Comparison of ENCODE assay signal across 9 cellular contexts in the genomic region with DNA sequence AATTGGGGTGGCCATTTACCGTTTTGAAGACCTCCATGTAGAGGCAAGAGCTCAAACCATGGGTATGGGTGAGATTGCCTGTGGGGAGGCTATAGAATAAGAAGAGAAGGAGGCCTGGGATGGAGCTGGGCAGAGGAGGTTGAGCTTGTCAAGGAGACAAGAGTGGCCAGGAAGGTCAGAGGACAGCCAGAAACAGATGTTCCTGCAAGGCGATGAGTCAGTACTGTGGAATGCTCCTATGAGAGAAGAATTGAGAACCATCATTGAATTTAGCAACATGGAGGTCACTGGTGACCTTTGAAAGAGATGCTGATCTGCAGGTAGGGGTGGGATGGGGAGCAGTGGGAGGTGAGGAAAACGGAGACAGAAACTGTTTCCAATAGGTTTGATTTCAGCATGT. TPM values are rescaled to one million over a fixed set of nuclear protein-coding genes. Genes with fewer than 3 reads are reported as not detected.
A peak's percentile ranks its signal among the peaks of the same experiment; 100 is the strongest.
DNase-seq lines count a peak whose midpoint lies in the region; ATAC-seq, FAIRE-seq and TF ChIP-seq lines count a peak whose summit lies in the region.
"Had no signal": no experiment of that assay in that cellular context is flagged by ENCODE, and none has a peak within 500 bp of the region (broad histone marks: within the 10 kb centered on the region; RNA-seq: fewer than 3 reads in every experiment).

No MANE protein-coding gene starts in this region.

- 46% methylated on average over 3 of the region's 3 CpGs for WGBS in HUES64
- 10% methylated on average over 3 of the region's 3 CpGs for WGBS in K562 (ENCODE audit: insufficient coverage, low coverage, missing lambda C conversion rate)
- WGBS in lung, 2 donors = 80 to 82% methylated on average over 3 of the region's 3 CpGs
- 81 to 90% methylated on average over 3 of the region's 3 CpGs for WGBS in upper lobe of left lung, 2 donors
- 70% methylated on average over 3 of the region's 3 CpGs for WGBS in esophagus muscularis mucosa

- no peak for TF ChIP-seq CTCF in K562 (IDR thresholded peaks at IDR 0.05 in 2 of 3, conservative IDR thresholded peaks at IDR 0.05 in 1 of 3; ENCODE audit: insufficient read depth in 2 of 3, low read depth in 1 of 3, low read length in 3 of 3)
- TF ChIP-seq CTCF in lung (IDR thresholded peaks at IDR 0.05; ENCODE audit: control extremely low read depth, extremely low read depth) = no peak
- TF ChIP-seq CTCF in upper lobe of left lung (IDR thresholded peaks at IDR 0.05) = no peak
- no peak for TF ChIP-seq CTCF in esophagus muscularis mucosa (IDR thresholded peaks at IDR 0.05)

- H3K4me1 ChIP-seq in BLaER1 (peaks cover 51% of the 10 kb centered on the region), HUES64 (ENCODE audit: insufficient read depth, low read length) (peaks cover 62% of the 10 kb centered on the region), K562 (replicated peaks in 1 of 2; ENCODE audit: control insufficient read depth in 2 of 2, insufficient read depth in 2 of 2, low read length in 2 of 2) (peaks cover 6 to 38% of the 10 kb centered on the region in 2 experiments; a peak in 4 of 5 replicates), lung (ENCODE audit: control insufficient read depth in 2 of 2, insufficient read depth in 2 of 2, low read length in 2 of 2) (peaks cover 7 to 40% of the 10 kb centered on the region in 2 donors), upper lobe of left lung (peaks cover 59 to 72% (median 63%) of the 10 kb centered on the region in 4 donors), esophagus muscularis mucosa (peaks cover 61 to 80% (median 62%) of the 10 kb centered on the region in 4 donors)

- peaks cover 85% of the 10 kb centered on the region for H3K79me2 ChIP-seq in K562 (ENCODE audit: control insufficient read depth, insufficient read depth, low read length)

- POLR2A ChIA-PET in K562 (lab: Yijun Ruan, JAX) = interaction anchor here (0.6 to 1.3 kb wide), 2 partner anchors 12 to 226 kb away, joined by 4 to 5 read pairs; no protein-coding TSS in a partner anchor

- H3K36me3 ChIP-seq in BLaER1 (no peaks in the 10 kb centered on the region), HUES64 (ENCODE audit: insufficient read depth, low read length) (no peaks in the 10 kb centered on the region), K562 (ENCODE audit: control insufficient read depth, insufficient read depth, low read length) (no peaks in the 10 kb centered on the region; the same call in 2 of the 3 replicates), lung (ENCODE audit: control insufficient read depth in 2 of 2, insufficient read depth in 2 of 2, low read length in 2 of 2) (no peaks in the 10 kb centered on the region), upper lobe of left lung (no peaks in the 10 kb centered on the region), esophagus muscularis mucosa (no peaks in the 10 kb centered on the region)

- peak; percentile 85 for FAIRE-seq in K562 (lab: Jason Lieb, UNC)

- H3K4me2 ChIP-seq in BLaER1 (peak overlapping the region; percentile 95), K562 (ENCODE audit: insufficient read depth, low read length) (peak overlapping the region; percentile 35)

- H3K27ac ChIP-seq in BLaER1 = no peak overlapping the region
- H3K27ac ChIP-seq in HUES64 (ENCODE audit: low read depth, low read length) = peak overlapping the region; percentile 50; the same call in 1 of the 2 replicates
- H3K27ac ChIP-seq in K562 (ENCODE audit: extremely low read depth, low read depth, low read length) = no peak overlapping the region
- peak overlapping the region; percentile 26 to 74 for H3K27ac ChIP-seq in lung (ENCODE audit: low read depth in 1 of 2, low read length in 1 of 2)
- H3K27ac ChIP-seq in upper lobe of left lung = peak overlapping the region in 1 of 4 donors; percentile 26
- H3K27ac ChIP-seq in esophagus muscularis mucosa (replicated peaks in 1 of 4) = peak overlapping the region in 1 of 4 donors; percentile 39

- peak in 1 of 4 experiments; percentile 61 for DNase-seq in K562 (ENCODE audit: extremely low read depth in 1 of 4, low spot score in 3 of 4)
- DNase-seq in lung (ENCODE audit: low spot score) = no peak
- DNase-seq in upper lobe of left lung = no peak
- DNase-seq in hypothalamus (lab: John Stamatoyannopoulos, UW) = no peak
- DNase-seq in esophagus muscularis mucosa (ENCODE audit: extremely low spot score) = no peak
- DNase-seq in epidermal melanocyte (ENCODE audit: insufficient read length, low spot score) = no peak
- DNase-seq: NCI-H1417 had no signal

- ATAC-seq in K562 = peak; percentile 13; the same call in 2 of the 3 replicates
- no peak for ATAC-seq in lung (ENCODE audit: insufficient read depth, low FRiP score)
- no peak for ATAC-seq in upper lobe of left lung (ENCODE audit: low FRiP score in 2 of 2)

- CTCF ChIA-PET in K562 (lab: Yijun Ruan, JAX; ENCODE audit: low intra/inter-chr PET ratio) = no interaction called here

- H4K20me1 ChIP-seq in BLaER1 = peaks cover 81% of the 10 kb centered on the region
- H4K20me1 ChIP-seq in K562 (replicated peaks; ENCODE audit: control insufficient read depth, insufficient read depth, low read length) = peaks cover 64% of the 10 kb centered on the region

- H3K9me3 ChIP-seq in BLaER1 = no peaks in the 10 kb centered on the region
- H3K9me3 ChIP-seq in HUES64 (ENCODE audit: insufficient read depth, low read depth, low read length) = no peaks in the 10 kb centered on the region
- H3K9me3 ChIP-seq in K562 (replicated peaks; ENCODE audit: control insufficient read depth, insufficient read depth, low read depth, low read length) = no peaks in the 10 kb centered on the region
- H3K9me3 ChIP-seq in lung (ENCODE audit: control insufficient read depth in 2 of 2, insufficient read depth in 1 of 2, low read length in 1 of 2) = no peaks in the 10 kb centered on the region
- no peaks in the 10 kb centered on the region for H3K9me3 ChIP-seq in upper lobe of left lung
- H3K9me3 ChIP-seq in esophagus muscularis mucosa = no peaks in the 10 kb centered on the region

- TF ChIP-seq RAD21 in K562 (CRISPR knock-in tag; conservative IDR thresholded peaks at IDR 0.05 in 1 of 2, IDR thresholded peaks at IDR 0.05 in 1 of 2) = no peak

- TF ChIP-seq EP300 in K562 (IDR thresholded peaks at IDR 0.05; ENCODE audit: low read length) = no peak
- no peak for TF ChIP-seq EP300 in upper lobe of left lung (IDR thresholded peaks at IDR 0.05)
- TF ChIP-seq EP300 in esophagus muscularis mucosa (IDR thresholded peaks at IDR 0.05) = no peak

- H3K27me3 ChIP-seq in BLaER1 = no peaks in the 10 kb centered on the region
- H3K27me3 ChIP-seq in HUES64 (ENCODE audit: insufficient read depth, low read length) = no peaks in the 10 kb centered on the region
- no peaks in the 10 kb centered on the region for H3K27me3 ChIP-seq in K562 (ENCODE audit: control insufficient read depth in 2 of 2, insufficient read depth in 2 of 2, low read length in 2 of 2)
- no peaks in the 10 kb centered on the region for H3K27me3 ChIP-seq in lung (ENCODE audit: control insufficient read depth, insufficient read depth)
- no peaks in the 10 kb centered on the region for H3K27me3 ChIP-seq in upper lobe of left lung
- no peaks in the 10 kb centered on the region for H3K27me3 ChIP-seq in esophagus muscularis mucosa

- in situ Hi-C loops in K562 (cut with MboI) = no loop called here

- BruUV-seq in K562 (replicated peaks; lab: Mats Ljungman, UMichigan) = no TSS peak

- H2AFZ ChIP-seq in K562 (ENCODE audit: low read depth, low read length) = no peak overlapping the region

- intact Hi-C loops in K562 (cut with micrococcal nuclease) = loop anchor here (5.0 kb wide), 1 partner anchor 38 kb away; no protein-coding TSS in a partner anchor
- intact Hi-C loops in esophagus muscularis mucosa (cut with DNase I) = loop anchor here (5.0 to 10.0 kb wide), 4 partner anchors 38 to 172 kb away; no protein-coding TSS in a partner anchor

- H3K9ac ChIP-seq in BLaER1 = no peak overlapping the region
- no peak overlapping the region for H3K9ac ChIP-seq in HUES64 (ENCODE audit: low read depth, low read length)
- peak overlapping the region in 1 of 2 experiments; percentile 17; a peak in 1 of 4 replicates for H3K9ac ChIP-seq in K562 (ENCODE audit: insufficient read depth in 1 of 2, low read depth in 2 of 2, low read length in 2 of 2)

- H3K4me3 ChIP-seq in BLaER1 (no peak overlapping the region), HUES64 (ENCODE audit: low read length) (no peak overlapping the region; the same call in 1 of the 2 replicates), K562 (no peak overlapping the region), lung (no peak overlapping the region), upper lobe of left lung (no peak overlapping the region), esophagus muscularis mucosa (no peak overlapping the region)

- H3K9me1 ChIP-seq in K562 (ENCODE audit: control insufficient read depth, insufficient read depth, low read length) = no peaks in the 10 kb centered on the region

- TF ChIP-seq POLR2A in K562 (conservative IDR thresholded peaks at IDR 0.05) = no peak
- TF ChIP-seq POLR2A in upper lobe of left lung (IDR thresholded peaks at IDR 0.05) = no peak
- no peak for TF ChIP-seq POLR2A in esophagus muscularis mucosa (IDR thresholded peaks at IDR 0.05; ENCODE audit: low read depth)

TF ChIP-seq in K562, 482 proteins besides CTCF, POLR2A, EP300 and RAD21 (continues in another document):
- TF ChIP-seq ZNF197 (CRISPR knock-in tag; IDR thresholded peaks at IDR 0.05; ENCODE audit: low read depth) = no peak
- peak; percentile 19 for TF ChIP-seq DACH1 (IDR thresholded peaks at IDR 0.05; ENCODE audit: partially characterized antibody)

RNA-seq across cellular contexts. Expression of a gene that starts 3.5 kb away (rescaled TPM):
- 68.7 TPM for polyA plus RNA-seq in HUES64 (2013, experiment 1 of 2)
- 71.4 TPM for polyA plus RNA-seq in HUES64 (2013, experiment 2 of 2)
- total RNA-seq in K562 (2011; cell fraction: chromatin; rRNA removed; ENCODE audit: low replicate concordance) = 104 and 200 TPM in 2 replicates
- total RNA-seq in K562 (2011; cell fraction: nucleolus; rRNA removed) = 86.9 and 118 TPM in 2 replicates
- total RNA-seq in K562 (2011; cell fraction: nucleoplasm; rRNA removed) = 148 and 153 TPM in 2 replicates
- total RNA-seq in K562 (2014; rRNA removed) (88.2 and 99.7 TPM in 2 replicates), K562 (2014; rRNA removed; fragmentation: Illumina TruSeq; extraction: Trizol) (123 and 145 TPM in 2 replicates), K562 (2015; rRNA removed; fragmentation: Illumina TruSeq; extraction: Trizol) (102 and 108 TPM in 2 replicates), K562 (2021) (78.7 and 85.2 TPM in 2 replicates), lung (100 to 1,000 TPM in 1 of 2 donors, 10 to 100 TPM in 1; 67.5 to 154 TPM), upper lobe of left lung (10 to 100 TPM; 35.6 to 86.0 (median 69.9) TPM), esophagus muscularis mucosa (10 to 100 TPM; 31.1 to 56.3 (median 52.5) TPM)
- polyA plus RNA-seq in K562 (2011; rRNA removed) (96.7 and 115 TPM in 2 replicates), K562 (2014; fragmentation: Illumina TruSeq; extraction: Trizol) (69.4 and 78.8 TPM in 2 replicates), K562 (2014; fragmentation: Nextera tagmentation; extraction: Ambion mirVana) (10 to 100 TPM; 21.3 to 28.0 TPM), K562 (2014; rRNA removed) (66.0 and 75.5 TPM in 2 replicates), lung (10 to 100 TPM; 22.2 to 50.9 TPM)
- 44.3 and 75.1 TPM in 2 replicates for polyA plus RNA-seq in K562 (2011; cell fraction: cytosol; rRNA removed)
- 31.8 and 43.0 TPM in 2 replicates for polyA plus RNA-seq in K562 (2011; cell fraction: nucleus; rRNA removed)
- polyA plus RNA-seq in K562 (2012) = 72.6 and 74.2 TPM in 2 replicates
- polyA minus RNA-seq in K562 (2011; rRNA and poly(A)+ RNA removed) = 184 and 219 TPM in 2 replicates
- 52.7 and 79.6 TPM in 2 replicates for polyA minus RNA-seq in K562 (2011; cell fraction: cytosol; rRNA and poly(A)+ RNA removed)
- 44.4 and 83.9 TPM in 2 replicates for polyA minus RNA-seq in K562 (2011; cell fraction: nucleus; rRNA and poly(A)+ RNA removed)

Comparison
In these comparisons a context has a peak if more than half of its experiments do, and no peak if none do; other contexts are left out.
1. H3K27ac ChIP-seq: peak in HUES64 (single experiment) and lung (2 of 2); none in BLaER1 (single experiment) and K562 (single experiment).